ENCODE assay signal across 8 cellular contexts in the genomic region with DNA sequence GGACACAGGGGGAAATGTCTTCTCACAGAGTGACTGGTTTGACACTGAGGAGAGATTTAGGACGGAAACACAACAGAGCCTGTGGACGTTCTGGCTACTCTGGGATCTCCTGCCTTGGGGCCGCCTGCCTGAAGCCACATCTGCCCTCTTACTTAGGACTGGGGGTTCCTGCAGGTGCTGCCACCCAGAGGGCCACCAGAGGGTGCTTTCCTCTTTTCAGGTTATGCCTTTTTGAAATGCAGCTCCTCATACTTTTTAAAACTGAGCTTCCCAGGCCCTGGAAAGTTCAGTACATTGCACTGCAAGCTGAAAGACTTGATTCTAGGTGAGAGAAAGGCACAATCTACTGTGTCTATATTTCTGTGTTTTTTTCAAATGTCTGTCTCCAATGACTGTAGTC.
DNase-seq lines count a peak whose midpoint lies in the region; ATAC-seq and TF ChIP-seq lines count a peak whose summit lies in the region.

No MANE protein-coding gene starts in this region.

- no peak overlapping the region for H3K9ac ChIP-seq in mammary epithelial cell (ENCODE audit: insufficient read depth, low read length)

- H4K20me1 ChIP-seq in mammary epithelial cell (ENCODE audit: insufficient read depth, low read length) = no peaks in the 10 kb centered on the region

- dilution Hi-C loops in mammary epithelial cell (cut with HindIII; ENCODE audit: low sequenced_read_pairs) = no loop called here

- no peaks in the 10 kb centered on the region for H3K4me1 Mint-ChIP-seq in activated T-cell treated with anti-CD3 and anti-CD28 coated beads, Interleukin-2, amount 50 U/mL, for 72 hours (ENCODE audit: low read depth)

- H3K36me3 ChIP-seq in MG63 (no peaks in the 10 kb centered on the region), mammary epithelial cell (ENCODE audit: insufficient read depth, low read length) (no peaks in the 10 kb centered on the region), lung (ENCODE audit: control insufficient read depth in 2 of 2, insufficient read depth in 2 of 2, low read length in 2 of 2) (no peaks in the 10 kb centered on the region)

- BruUV-seq in mammary epithelial cell (replicated peaks; lab: Mats Ljungman, UMichigan) = no TSS peak

- no peak overlapping the region for H3K4me2 ChIP-seq in mammary epithelial cell (ENCODE audit: insufficient read depth, low read depth, low read length)

- no peaks in the 10 kb centered on the region for H3K27me3 ChIP-seq in MG63
- no peaks in the 10 kb centered on the region for H3K27me3 ChIP-seq in mammary epithelial cell (ENCODE audit: insufficient read depth, low read length)
- no peaks in the 10 kb centered on the region for H3K27me3 ChIP-seq in lung (ENCODE audit: control insufficient read depth, insufficient read depth)

- peaks cover 6 to 7% of the 10 kb centered on the region in 2 donors for H3K36me3 Mint-ChIP-seq in activated T-cell treated with anti-CD3 and anti-CD28 coated beads, Interleukin-2, amount 50 U/mL, for 72 hours (ENCODE audit: insufficient read depth in 2 of 2)

- H3K27me3 Mint-ChIP-seq in activated T-cell treated with anti-CD3 and anti-CD28 coated beads, Interleukin-2, amount 50 U/mL, for 72 hours (ENCODE audit: low read depth) = no peaks in the 10 kb centered on the region

- WGBS in mammary epithelial cell (ENCODE audit: low coverage, missing lambda C conversion rate) = 62% methylated on average over 3 of the region's 3 CpGs
- 75 to 85% methylated on average over 3 of the region's 3 CpGs for WGBS in lung, 2 donors

- no peak overlapping the region for H3K27ac Mint-ChIP-seq in activated T-cell treated with anti-CD3 and anti-CD28 coated beads, Interleukin-2, amount 50 U/mL, for 72 hours

- TF ChIP-seq CTCF in mammary epithelial cell (conservative IDR thresholded peaks at IDR 0.05 in 1 of 2, IDR thresholded peaks at IDR 0.05 in 1 of 2; ENCODE audit: extremely low read depth in 1 of 2, insufficient read depth in 1 of 2, low read depth in 1 of 2, low read length in 2 of 2) (peak; percentile 66 to 69), lung (IDR thresholded peaks at IDR 0.05; ENCODE audit: control extremely low read depth, extremely low read depth) (no peak)

- H3K27ac ChIP-seq in mammary epithelial cell (ENCODE audit: insufficient read depth, low read depth, low read length) = no peak overlapping the region
- H3K27ac ChIP-seq in lung (ENCODE audit: low read depth in 1 of 2, low read length in 1 of 2) = no peak overlapping the region

- in situ Hi-C loops in mammary epithelial cell (cut with MboI; ENCODE audit: low sequenced_read_pairs in 2 of 2) = no loop called here

- H3K79me2 ChIP-seq in mammary epithelial cell (ENCODE audit: insufficient read depth, low read length) = no peaks in the 10 kb centered on the region

- CTCF ChIA-PET in mammary epithelial cell (lab: Charles Lee; ENCODE audit: low non-redundant PET) = interaction anchor here (0.6 kb wide), 1 partner anchor 322 kb away, joined by 11 read pairs; no protein-coding TSS in a partner anchor

- H3K9me3 ChIP-seq in MG63 (no peaks in the 10 kb centered on the region), mammary epithelial cell (replicated peaks; ENCODE audit: insufficient read depth, low read length) (no peaks in the 10 kb centered on the region), lung (ENCODE audit: control insufficient read depth in 2 of 2, insufficient read depth in 1 of 2, low read length in 1 of 2) (peaks cover 0 to 8% of the 10 kb centered on the region in 2 donors)

- intact Hi-C loops in mammary epithelial cell (cut with micrococcal nuclease) = loop anchor here (1.0 kb wide), 1 partner anchor 189 kb away; no protein-coding TSS in a partner anchor

- no peak overlapping the region for H3K4me3 ChIP-seq in MG63
- H3K4me3 ChIP-seq in mammary epithelial cell (replicated peaks in 1 of 3; ENCODE audit: insufficient read depth in 1 of 3, low read depth in 2 of 3, low read length in 3 of 3) = no peak overlapping the region
- H3K4me3 ChIP-seq in lung = no peak overlapping the region

- DNase-seq in activated T-cell treated with anti-CD3 and anti-CD28 coated beads, Interleukin-2, amount 50 U/mL, for 72 hours = peak; percentile 5 to 8
- no peak for DNase-seq in activated T-cell treated with anti-CD3 and anti-CD28 coated beads, Interleukin-2, amount 50 U/mL, for 1 hour
- peak; percentile 31 for DNase-seq in MG63
- no peak for DNase-seq in mammary epithelial cell
- DNase-seq in lung (ENCODE audit: low spot score) = no peak
- DNase-seq in epidermal melanocyte (ENCODE audit: insufficient read length, low spot score) = no peak
- no peak for DNase-seq in inferior parietal cortex (ENCODE audit: extremely low spot score)
- no peak for DNase-seq in NCI-H2107 (lab: John Stamatoyannopoulos, UW)

- H3K4me3 Mint-ChIP-seq in activated T-cell treated with anti-CD3 and anti-CD28 coated beads, Interleukin-2, amount 50 U/mL, for 72 hours = no peak overlapping the region

- H3K9me3 Mint-ChIP-seq in activated T-cell treated with anti-CD3 and anti-CD28 coated beads, Interleukin-2, amount 50 U/mL, for 72 hours = peaks cover 4 to 5% of the 10 kb centered on the region in 2 donors

- peaks cover 9% of the 10 kb centered on the region for H3K4me1 ChIP-seq in mammary epithelial cell (ENCODE audit: insufficient read depth, low read length)
- no peaks in the 10 kb centered on the region for H3K4me1 ChIP-seq in lung (ENCODE audit: control insufficient read depth in 2 of 2, insufficient read depth in 2 of 2, low read length in 2 of 2)

- H2AFZ ChIP-seq in mammary epithelial cell (ENCODE audit: low read depth, low read length) = peak overlapping the region; percentile 73

- no peak for ATAC-seq in activated T-cell treated with anti-CD3 and anti-CD28 coated beads, Interleukin-2, amount 50 U/mL, for 72 hours (replicated peaks in 1 of 2)
- ATAC-seq in lung (ENCODE audit: insufficient read depth, low FRiP score) = peak; percentile 29

Comparison
In these comparisons a context has a peak if more than half of its experiments do, and no peak if none do; other contexts are left out.
1. DNase-seq: peak in activated T-cell treated with anti-CD3 and anti-CD28 coated beads, Interleukin-2, amount 50 U/mL, for 72 hours (2 of 2) and MG63 (single experiment); none in activated T-cell treated with anti-CD3 and anti-CD28 coated beads, Interleukin-2, amount 50 U/mL, for 1 hour (single experiment), mammary epithelial cell (single experiment), lung (single experiment), epidermal melanocyte (single experiment), inferior parietal cortex (single experiment) and NCI-H2107 (single experiment).